11 cellular contexts compared by ENCODE assay signal in the genomic region with DNA sequence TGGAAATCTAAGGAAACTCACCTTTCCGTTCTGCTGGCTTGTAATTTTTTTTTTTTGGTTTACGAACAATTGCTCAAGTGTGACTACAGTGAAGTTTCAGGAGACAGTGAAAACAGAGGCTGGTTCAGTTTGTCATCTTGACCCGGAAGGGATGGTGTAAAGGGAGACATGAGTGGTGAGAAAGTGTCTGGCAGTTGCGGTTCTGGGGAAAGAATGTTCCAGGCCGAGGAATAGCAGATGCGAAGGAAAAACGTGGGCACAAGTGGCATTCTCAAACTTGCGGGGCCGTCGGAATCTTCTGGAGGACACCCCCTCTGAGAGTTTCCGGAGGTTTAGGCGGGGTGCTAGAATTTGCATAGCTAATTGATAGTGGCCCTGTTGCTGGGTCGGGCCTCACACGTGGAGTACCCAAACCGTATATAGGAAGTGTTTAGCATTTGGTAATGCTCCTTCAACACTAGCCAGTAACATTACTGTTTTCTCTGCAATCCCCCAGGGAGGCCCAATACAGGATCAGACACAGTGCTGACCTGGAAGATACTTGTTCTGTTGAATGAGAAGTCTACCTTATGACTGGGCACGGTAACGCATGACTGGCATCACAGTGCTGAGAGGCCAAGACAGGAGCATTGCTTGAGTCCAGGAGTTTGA. TPM values are rescaled to one million over a fixed set of nuclear protein-coding genes. Genes with fewer than 3 reads are reported as not detected.
A peak's percentile ranks its signal among the peaks of the same experiment; 100 is the strongest.
DNase-seq lines count a peak whose midpoint lies in the region; ATAC-seq and TF ChIP-seq lines count a peak whose summit lies in the region.
"Had no signal": no experiment of that assay in that cellular context is flagged by ENCODE, and none has a peak within 500 bp of the region (broad histone marks: within the 10 kb centered on the region; RNA-seq: fewer than 3 reads in every experiment).

No MANE protein-coding gene starts in this region.

- ATAC-seq in Right ventricle myocardium superior (ENCODE audit: poor library complexity): no peak
- peak; percentile 50 for ATAC-seq in HG02642 (IDR thresholded peaks at IDR 0.05; ENCODE audit: poor library complexity, unreplicated experiment)

- H3K27ac ChIP-seq in cardiac muscle cell (peak overlapping the region; percentile 17), temporal lobe (ENCODE audit: low read depth, low read length) (peak overlapping the region; percentile 33), hepatocyte (no peak overlapping the region)

- no peaks in the 10 kb centered on the region for H3K9me3 Mint-ChIP-seq in IgD-negative memory B cell

- peaks cover 33 to 42% (median 38%) of the 10 kb centered on the region in 3 donors for H3K4me1 Mint-ChIP-seq in IgD-negative memory B cell

- H3K27me3 ChIP-seq in cardiac muscle cell: peaks cover 26% of the 10 kb centered on the region
- peaks cover 18% of the 10 kb centered on the region for H3K27me3 ChIP-seq in hepatocyte

- H3K4me3 Mint-ChIP-seq in IgD-negative memory B cell: peak overlapping the region; percentile 64 to 80 (median 70)

- TF ChIP-seq CTCF in cardiac muscle cell (IDR thresholded peaks at IDR 0.05; ENCODE audit: low read depth, low read length): no peak
- no peak for TF ChIP-seq CTCF in hepatocyte (IDR thresholded peaks at IDR 0.05; ENCODE audit: poor library complexity)

- H3K27ac Mint-ChIP-seq in IgD-negative memory B cell: peak overlapping the region; percentile 91 to 95 (median 94)

- WGBS in hepatocyte (ENCODE audit: low lambda C conversion rate, missing lambda C conversion rate): 74% methylated on average over 17 of the region's 17 CpGs

- H3K4me1 ChIP-seq in cardiac muscle cell (ENCODE audit: low read depth): peaks cover 5% of the 10 kb centered on the region
- peaks cover 6% of the 10 kb centered on the region for H3K4me1 ChIP-seq in hepatocyte (ENCODE audit: insufficient read depth)

- no peak overlapping the region for H2AFZ ChIP-seq in hepatocyte

- H3K4me2 ChIP-seq in hepatocyte: no peak overlapping the region

- peaks cover 19% of the 10 kb centered on the region for H3K27me3 Mint-ChIP-seq in IgD-negative memory B cell

- DNase-seq in cardiac muscle cell (ENCODE audit: low read depth in 1 of 2, low spot score in 1 of 2) (no peak), Right ventricle myocardium superior (no peak), hepatocyte (ENCODE audit: low spot score) (no peak), NCI-H2107 (lab: John Stamatoyannopoulos, UW) (no peak)
- no peak for DNase-seq in activated naive CD4-positive, alpha-beta T cell treated with anti-CD3 and anti-CD28 coated beads, Interleukin-2, amount 50 U/mL, for 16 hours
- DNase-seq: NCI-H146 had no signal

- no peaks in the 10 kb centered on the region for H3K36me3 Mint-ChIP-seq in IgD-negative memory B cell

- intact Hi-C loops in Right ventricle myocardium superior (cut with DNase I): no loop called here

- no peaks in the 10 kb centered on the region for H3K9me3 ChIP-seq in cardiac muscle cell (ENCODE audit: low read depth)
- H3K9me3 ChIP-seq in hepatocyte (ENCODE audit: low read depth): no peaks in the 10 kb centered on the region

- no peaks in the 10 kb centered on the region for H3K79me2 ChIP-seq in hepatocyte

- no peak overlapping the region for H3K4me3 ChIP-seq in cardiac muscle cell
- no peak overlapping the region for H3K4me3 ChIP-seq in hepatocyte

- no peaks in the 10 kb centered on the region for H4K20me1 ChIP-seq in hepatocyte (ENCODE audit: insufficient read depth, poor library complexity, severe bottlenecking)

- H3K36me3 ChIP-seq in cardiac muscle cell (no peaks in the 10 kb centered on the region), hepatocyte (replicated peaks; ENCODE audit: insufficient read depth, low read depth) (no peaks in the 10 kb centered on the region)

- H3K9me2 ChIP-seq in hepatocyte (replicated peaks; ENCODE audit: insufficient read depth): no peaks in the 10 kb centered on the region

RNA-seq across cellular contexts. Expression of gene TNFSF9, which starts 2.8 kb away (rescaled TPM):
- total RNA-seq in cardiac muscle cell (0.81 and 1.3 TPM in 2 replicates), Right ventricle myocardium superior (0.51 TPM), temporal lobe (1.5 TPM), hepatocyte (2.3 and 2.6 TPM in 2 replicates)
- polyA plus RNA-seq in cardiac muscle cell (1.5 and 3.0 TPM in 2 replicates), IgD-negative memory B cell (14.7 TPM), hepatocyte (3.8 and 9.2 TPM in 2 replicates)
- total RNA-seq: fibroblast of villous mesenchyme had no signal

RNA-seq across cellular contexts. Expression of gene TUBB4A, which starts 25.9 kb away (rescaled TPM):
- total RNA-seq in cardiac muscle cell: 10.5 and 18.2 TPM in 2 replicates
- 21.6 and 41.3 TPM in 2 replicates for polyA plus RNA-seq in cardiac muscle cell
- total RNA-seq in Right ventricle myocardium superior: 10.8 TPM
- 14.6 TPM for polyA plus RNA-seq in IgD-negative memory B cell
- total RNA-seq in temporal lobe: 116 TPM
- total RNA-seq in hepatocyte: 1.2 and 4.4 TPM in 2 replicates
- 7.3 and 7.9 TPM in 2 replicates for polyA plus RNA-seq in hepatocyte
- total RNA-seq: fibroblast of villous mesenchyme had no signal

RNA-seq across cellular contexts. Expression of gene DENND1C, which starts 46.4 kb away (rescaled TPM):
- total RNA-seq in cardiac muscle cell: 0.18 and 4.9 TPM in 2 replicates
- 1.8 and 10.4 TPM in 2 replicates for polyA plus RNA-seq in cardiac muscle cell
- total RNA-seq in Right ventricle myocardium superior: 0.35 TPM
- 80.7 TPM for polyA plus RNA-seq in IgD-negative memory B cell
- 0.25 TPM for total RNA-seq in temporal lobe
- total RNA-seq in hepatocyte: 0.48 and 1.5 TPM in 2 replicates
- polyA plus RNA-seq in hepatocyte: 14.0 and 16.1 TPM in 2 replicates
- total RNA-seq: astrocyte, fibroblast of villous mesenchyme had no signal
